Comparison of ENCODE assay signal across 1 cellular context in genomic region chr11:14503023-14503422, GRCh38.
TF ChIP-seq lines count a peak whose summit lies in the region.

No MANE protein-coding gene starts in this region.

TF ChIP-seq in WTC11, 78 proteins besides CTCF, POLR2A, EP300 and RAD21 (continued from another document):
- no peak for TF ChIP-seq ZSCAN18 (CRISPR knock-in tag; IDR thresholded peaks at IDR 0.05)
- no peak for TF ChIP-seq CBFB (CRISPR knock-in tag; IDR thresholded peaks at IDR 0.05; ENCODE audit: low read depth)
- TF ChIP-seq NFYB (CRISPR knock-in tag; conservative IDR thresholded peaks at IDR 0.05; ENCODE audit: low read depth) = no peak
- TF ChIP-seq ZBTB43 (CRISPR knock-in tag; IDR thresholded peaks at IDR 0.05) = no peak
- TF ChIP-seq ATF1 (CRISPR knock-in tag; IDR thresholded peaks at IDR 0.05) = no peak
- TF ChIP-seq FOXK1 (CRISPR knock-in tag; IDR thresholded peaks at IDR 0.05) = no peak
- TF ChIP-seq PRDM15 (CRISPR knock-in tag; IDR thresholded peaks at IDR 0.05) = no peak
